ENCODE assay signal across 17 cellular contexts in genomic region chr20:58558483-58559367, GRCh38. TPM values are rescaled to one million over a fixed set of nuclear protein-coding genes. Genes with fewer than 3 reads are reported as not detected.
"Had no signal": no experiment of that assay in that cellular context is flagged by ENCODE, and none has a peak within 500 bp of the region (broad histone marks: within the 10 kb centered on the region; RNA-seq: fewer than 3 reads in every experiment).

No MANE protein-coding gene starts in this region.

- H3K27ac ChIP-seq: foreskin keratinocyte, lower lobe of right lung, psoas muscle had no signal

- H3K36me3 ChIP-seq: lower lobe of right lung had no signal

- H3K4me3 ChIP-seq: lower lobe of right lung, psoas muscle had no signal

- H3K27ac Mint-ChIP-seq: activated B cell treated with CpG ODN at 0.5 μM for 24 hours; activated CD4-positive, alpha-beta T cell treated with anti-CD3 and anti-CD28 coated beads, Interleukin-2, amount 10 ng/mL, durations not matched to agents 7 days and 5 days; activated naive CD4-positive, alpha-beta T cell treated with anti-CD3 and anti-CD28 coated beads for 36 hours; naive thymus-derived CD4-positive, alpha-beta T cell had no signal

- FAIRE-seq: astrocyte, keratinocyte had no signal

- ATAC-seq: foreskin keratinocyte; lower lobe of right lung; naive thymus-derived CD4-positive, alpha-beta T cell; psoas muscle had no signal

- H3K9me3 Mint-ChIP-seq: activated CD4-positive, alpha-beta T cell treated with anti-CD3 and anti-CD28 coated beads, Interleukin-2, amount 10 ng/mL, durations not matched to agents 7 days and 5 days; activated naive CD4-positive, alpha-beta T cell treated with anti-CD3 and anti-CD28 coated beads for 36 hours had no signal

- H3K9me3 ChIP-seq: lower lobe of right lung, psoas muscle had no signal

- H3K4me1 Mint-ChIP-seq: activated B cell treated with CpG ODN at 0.5 μM for 24 hours; activated CD4-positive, alpha-beta T cell treated with anti-CD3 and anti-CD28 coated beads, Interleukin-2, amount 10 ng/mL, durations not matched to agents 7 days and 5 days; naive thymus-derived CD4-positive, alpha-beta T cell had no signal

- H3K4me1 ChIP-seq: foreskin keratinocyte, lower lobe of right lung, psoas muscle had no signal

- DNase-seq: activated B cell treated with CpG ODN at 0.5 μM for 24 hours; activated CD4-positive, alpha-beta T cell treated with anti-CD3 and anti-CD28 coated beads, Interleukin-2, amount 10 ng/mL, durations not matched to agents 7 days and 5 days; activated CD8-positive, alpha-beta memory T cell treated with anti-CD3 and anti-CD28 coated beads for 24 hours; activated naive CD4-positive, alpha-beta T cell treated with anti-CD3 and anti-CD28 coated beads for 36 hours; foreskin keratinocyte; head of caudate nucleus; lower lobe of right lung; naive thymus-derived CD4-positive, alpha-beta T cell; psoas muscle; stimulated activated CD4-positive, alpha-beta T cell treated with anti-CD3 and anti-CD28 coated beads, Interleukin-12 subunit alpha, Interleukin-12 subunit beta, amount 100 ng/mL, for 4 hours; stimulated activated CD4-positive, alpha-beta T cell treated with anti-CD3 and anti-CD28 coated beads, Interleukin-2, amount 100 ng/mL, for 48 hours; stimulated activated naive CD4-positive, alpha-beta T cell treated with Interleukin-2 at 50 U/mL for 16 hours; trophoblast cell had no signal

- H3K4me3 Mint-ChIP-seq: activated B cell treated with CpG ODN at 0.5 μM for 24 hours; activated CD4-positive, alpha-beta T cell treated with anti-CD3 and anti-CD28 coated beads, Interleukin-2, amount 10 ng/mL, durations not matched to agents 7 days and 5 days; activated naive CD4-positive, alpha-beta T cell treated with anti-CD3 and anti-CD28 coated beads for 36 hours; naive thymus-derived CD4-positive, alpha-beta T cell had no signal

RNA-seq across cellular contexts. Expression of gene APCDD1L, which starts 43.5 kb away (rescaled TPM):
- total RNA-seq: activated B cell treated with CpG ODN at 0.5 μM for 24 hours; activated CD4-positive, alpha-beta T cell treated with anti-CD3 and anti-CD28 coated beads, Interleukin-2, amount 10 ng/mL, durations not matched to agents 7 days and 5 days; activated naive CD4-positive, alpha-beta T cell treated with anti-CD3 and anti-CD28 coated beads for 36 hours; lower lobe of right lung; mononuclear cell; naive thymus-derived CD4-positive, alpha-beta T cell; T-helper 1 cell treated with Interleukin-12 subunit alpha and Interleukin-12 subunit beta and Interleukin-4 antibody, amounts not matched to agents 30 ng/mL and 1 ng/mL, for 36 hours had no signal
